Comparison of ENCODE assay signal across 1 cellular context in the genomic region with DNA sequence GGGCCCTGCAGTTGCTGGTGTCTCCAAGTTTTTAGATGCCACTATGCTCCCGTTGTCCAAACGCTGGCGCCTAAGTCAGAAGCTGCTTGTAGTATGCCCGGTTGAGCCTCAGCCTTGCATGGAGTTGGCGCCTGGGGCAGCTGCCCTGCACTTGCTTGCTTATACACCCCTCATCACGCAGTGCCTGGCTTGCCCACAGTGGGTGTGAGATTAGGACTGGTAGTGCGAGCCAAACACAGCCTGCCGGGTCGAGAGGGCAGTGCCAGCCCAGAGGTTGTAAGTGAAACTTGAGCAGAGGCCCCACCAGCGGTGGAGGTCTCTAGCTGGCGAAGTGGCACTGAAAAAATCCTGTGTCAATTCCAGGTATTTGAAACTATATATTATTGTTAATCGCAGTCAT.
TF ChIP-seq lines count a peak whose summit lies in the region.

No MANE protein-coding gene starts in this region.

TF ChIP-seq in WTC11, 78 proteins besides CTCF, POLR2A, EP300 and RAD21 (continued from another document):
- TF ChIP-seq ELF4 (CRISPR knock-in tag; IDR thresholded peaks at IDR 0.05; ENCODE audit: low read depth) (no peak), HMGA2 (CRISPR knock-in tag; IDR thresholded peaks at IDR 0.05) (no peak), NR1H2 (CRISPR knock-in tag; IDR thresholded peaks at IDR 0.05) (no peak), ZNF416 (CRISPR knock-in tag; IDR thresholded peaks at IDR 0.05) (no peak), GABPB1 (CRISPR knock-in tag; IDR thresholded peaks at IDR 0.05) (no peak)
- TF ChIP-seq, protein P1, sequence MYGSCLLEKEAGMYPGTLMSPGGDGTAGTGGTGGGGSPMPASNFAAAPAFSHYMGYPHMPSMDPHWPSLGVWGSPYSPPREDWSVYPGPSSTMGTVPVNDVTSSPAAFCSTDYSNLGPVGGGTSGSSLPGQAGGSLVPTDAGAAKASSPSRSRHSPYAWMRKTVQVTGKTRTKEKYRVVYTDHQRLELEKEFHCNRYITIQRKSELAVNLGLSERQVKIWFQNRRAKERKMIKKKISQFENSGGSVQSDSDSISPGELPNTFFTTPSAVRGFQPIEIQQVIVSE (CRISPR knock-in tag; IDR thresholded peaks at IDR 0.05; ENCODE audit: borderline replicate concordance), result no peak
- TF ChIP-seq, protein P2, sequence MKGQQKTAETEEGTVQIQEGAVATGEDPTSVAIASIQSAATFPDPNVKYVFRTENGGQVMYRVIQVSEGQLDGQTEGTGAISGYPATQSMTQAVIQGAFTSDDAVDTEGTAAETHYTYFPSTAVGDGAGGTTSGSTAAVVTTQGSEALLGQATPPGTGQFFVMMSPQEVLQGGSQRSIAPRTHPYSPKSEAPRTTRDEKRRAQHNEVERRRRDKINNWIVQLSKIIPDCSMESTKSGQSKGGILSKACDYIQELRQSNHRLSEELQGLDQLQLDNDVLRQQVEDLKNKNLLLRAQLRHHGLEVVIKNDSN (CRISPR knock-in tag; IDR thresholded peaks at IDR 0.05), result no peak
- TF ChIP-seq, protein P3, sequence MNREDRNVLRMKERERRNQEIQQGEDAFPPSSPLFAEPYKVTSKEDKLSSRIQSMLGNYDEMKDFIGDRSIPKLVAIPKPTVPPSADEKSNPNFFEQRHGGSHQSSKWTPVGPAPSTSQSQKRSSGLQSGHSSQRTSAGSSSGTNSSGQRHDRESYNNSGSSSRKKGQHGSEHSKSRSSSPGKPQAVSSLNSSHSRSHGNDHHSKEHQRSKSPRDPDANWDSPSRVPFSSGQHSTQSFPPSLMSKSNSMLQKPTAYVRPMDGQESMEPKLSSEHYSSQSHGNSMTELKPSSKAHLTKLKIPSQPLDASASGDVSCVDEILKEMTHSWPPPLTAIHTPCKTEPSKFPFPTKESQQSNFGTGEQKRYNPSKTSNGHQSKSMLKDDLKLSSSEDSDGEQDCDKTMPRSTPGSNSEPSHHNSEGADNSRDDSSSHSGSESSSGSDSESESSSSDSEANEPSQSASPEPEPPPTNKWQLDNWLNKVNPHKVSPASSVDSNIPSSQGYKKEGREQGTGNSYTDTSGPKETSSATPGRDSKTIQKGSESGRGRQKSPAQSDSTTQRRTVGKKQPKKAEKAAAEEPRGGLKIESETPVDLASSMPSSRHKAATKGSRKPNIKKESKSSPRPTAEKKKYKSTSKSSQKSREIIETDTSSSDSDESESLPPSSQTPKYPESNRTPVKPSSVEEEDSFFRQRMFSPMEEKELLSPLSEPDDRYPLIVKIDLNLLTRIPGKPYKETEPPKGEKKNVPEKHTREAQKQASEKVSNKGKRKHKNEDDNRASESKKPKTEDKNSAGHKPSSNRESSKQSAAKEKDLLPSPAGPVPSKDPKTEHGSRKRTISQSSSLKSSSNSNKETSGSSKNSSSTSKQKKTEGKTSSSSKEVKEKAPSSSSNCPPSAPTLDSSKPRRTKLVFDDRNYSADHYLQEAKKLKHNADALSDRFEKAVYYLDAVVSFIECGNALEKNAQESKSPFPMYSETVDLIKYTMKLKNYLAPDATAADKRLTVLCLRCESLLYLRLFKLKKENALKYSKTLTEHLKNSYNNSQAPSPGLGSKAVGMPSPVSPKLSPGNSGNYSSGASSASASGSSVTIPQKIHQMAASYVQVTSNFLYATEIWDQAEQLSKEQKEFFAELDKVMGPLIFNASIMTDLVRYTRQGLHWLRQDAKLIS (CRISPR knock-in tag; IDR thresholded peaks at IDR 0.05; ENCODE audit: borderline replicate concordance), result no peak
TF ChIP-seq in WTC11: peak in this region for 0.
